ENCODE assay signal across 22 cellular contexts in the genomic region with DNA sequence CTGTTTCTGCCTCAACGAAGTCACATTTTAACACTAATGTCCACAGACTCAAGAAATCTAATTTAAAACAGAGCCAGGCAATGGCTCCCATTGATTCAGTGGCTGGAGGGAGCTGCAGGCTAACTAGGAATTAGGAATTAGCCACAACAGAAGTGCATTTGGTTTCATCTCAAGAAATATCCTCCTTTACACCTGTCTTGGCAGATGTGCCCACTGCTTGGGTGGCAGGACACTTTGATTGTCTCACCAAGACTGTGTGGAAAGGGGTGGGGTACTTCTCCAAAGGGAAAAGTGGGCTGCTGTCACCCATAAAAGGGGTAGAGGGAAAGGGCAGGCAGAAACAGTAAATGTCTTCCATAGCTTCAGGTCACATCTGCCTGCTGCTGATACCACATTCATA. TPM values are rescaled to one million over a fixed set of nuclear protein-coding genes. Genes with fewer than 3 reads are reported as not detected.
DNase-seq lines count a peak whose midpoint lies in the region; ATAC-seq, FAIRE-seq and TF ChIP-seq lines count a peak whose summit lies in the region.
"Had no signal": no experiment of that assay in that cellular context is flagged by ENCODE, and none has a peak within 500 bp of the region (broad histone marks: within the 10 kb centered on the region; RNA-seq: fewer than 3 reads in every experiment).

No MANE protein-coding gene starts in this region.

- TF ChIP-seq EP300 in HepG2 (IDR thresholded peaks at IDR 0.05; ENCODE audit: low read depth in 2 of 2, low read length in 2 of 2) = no peak
- no peak for TF ChIP-seq EP300 in HepG2 (CRISPR knock-in tag; IDR thresholded peaks at IDR 0.05; ENCODE audit: borderline replicate concordance)

- H3K27ac Mint-ChIP-seq in activated CD4-positive, alpha-beta T cell treated with anti-CD3 and anti-CD28 coated beads, Interleukin-2, amount 10 ng/mL, durations not matched to agents 7 days and 5 days = peak overlapping the region; percentile 22
- peak overlapping the region; percentile 9 for H3K27ac Mint-ChIP-seq in activated naive CD8-positive, alpha-beta T cell treated with anti-CD3 and anti-CD28 coated beads for 36 hours
- H3K27ac Mint-ChIP-seq in stimulated activated effector memory CD8-positive, alpha-beta T cell treated with anti-CD3 and anti-CD28 coated beads, Interleukin-12 subunit alpha, Interleukin-12 subunit beta, amount 100 ng/mL, for 72 hours = peak overlapping the region; percentile 8
- H3K27ac Mint-ChIP-seq: CD14-positive monocyte had no signal

- BruUV-seq in HepG2 (replicated peaks; lab: Mats Ljungman, UMichigan) = no TSS peak

- no peaks in the 10 kb centered on the region for H3K9me3 Mint-ChIP-seq in activated CD4-positive, alpha-beta T cell treated with anti-CD3 and anti-CD28 coated beads, Interleukin-2, amount 10 ng/mL, durations not matched to agents 7 days and 5 days
- no peaks in the 10 kb centered on the region for H3K9me3 Mint-ChIP-seq in activated naive CD8-positive, alpha-beta T cell treated with anti-CD3 and anti-CD28 coated beads for 36 hours
- H3K9me3 Mint-ChIP-seq in stimulated activated effector memory CD8-positive, alpha-beta T cell treated with anti-CD3 and anti-CD28 coated beads, Interleukin-12 subunit alpha, Interleukin-12 subunit beta, amount 100 ng/mL, for 72 hours = no peaks in the 10 kb centered on the region

- no peak for TF ChIP-seq CTCF in HepG2 (CRISPR knock-in tag; IDR thresholded peaks at IDR 0.05)
- TF ChIP-seq CTCF in right lobe of liver (IDR thresholded peaks at IDR 0.05) = no peak

- H3K36me3 Mint-ChIP-seq in activated CD4-positive, alpha-beta T cell treated with anti-CD3 and anti-CD28 coated beads, Interleukin-2, amount 10 ng/mL, durations not matched to agents 7 days and 5 days (ENCODE audit: low read depth) = no peaks in the 10 kb centered on the region
- no peaks in the 10 kb centered on the region for H3K36me3 Mint-ChIP-seq in activated naive CD8-positive, alpha-beta T cell treated with anti-CD3 and anti-CD28 coated beads for 36 hours
- H3K36me3 Mint-ChIP-seq in stimulated activated effector memory CD8-positive, alpha-beta T cell treated with anti-CD3 and anti-CD28 coated beads, Interleukin-12 subunit alpha, Interleukin-12 subunit beta, amount 100 ng/mL, for 72 hours = no peaks in the 10 kb centered on the region

- ATAC-seq in HepG2 (no peak), right lobe of liver (no peak)
- no peak for ATAC-seq in stimulated activated effector memory CD8-positive, alpha-beta T cell treated with anti-CD3 and anti-CD28 coated beads, Interleukin-12 subunit alpha, Interleukin-12 subunit beta, amount 100 ng/mL, for 72 hours
- ATAC-seq: GM12878 had no signal

- H3K27me3 Mint-ChIP-seq in activated CD4-positive, alpha-beta T cell treated with anti-CD3 and anti-CD28 coated beads, Interleukin-2, amount 10 ng/mL, durations not matched to agents 7 days and 5 days = no peaks in the 10 kb centered on the region
- H3K27me3 Mint-ChIP-seq in activated naive CD8-positive, alpha-beta T cell treated with anti-CD3 and anti-CD28 coated beads for 36 hours = no peaks in the 10 kb centered on the region

- FAIRE-seq in HepG2 (lab: Jason Lieb, UNC) (no peak), GM19239 (lab: Jason Lieb, UNC) (no peak)
- FAIRE-seq: GM12878 had no signal

- H3K79me2 ChIP-seq in HepG2 (ENCODE audit: insufficient read depth, low read length) = no peaks in the 10 kb centered on the region

- POLR2A ChIA-PET in activated CD4-positive, alpha-beta T cell treated with anti-CD3 and anti-CD28 coated beads, Interleukin-2, amount 10 ng/mL, durations not matched to agents 7 days and 5 days (lab: Charles Lee) = no interaction called here
- POLR2A ChIA-PET in HepG2 (lab: Yijun Ruan, JAX) = no interaction called here

- intact Hi-C loops in HepG2 (cut with micrococcal nuclease; ENCODE audit: unreplicated experiment) (no loop called here), right lobe of liver (cut with DNase I) (loop anchor here in 1 of 2 donors (10.0 kb wide), 1 partner anchor 83 kb away; no protein-coding TSS in a partner anchor)

- H4K20me1 ChIP-seq in HepG2 (ENCODE audit: insufficient read depth, low read length) = no peaks in the 10 kb centered on the region

- in situ Hi-C loops in HepG2 (cut with HindIII; ENCODE audit: extremely low pct_ligation_motif_present, low pct_unique_long_range_greater_than_20kb) = no loop called here

- TF ChIP-seq POLR2A in HepG2 (IDR thresholded peaks at IDR 0.05; ENCODE audit: insufficient read depth in 1 of 2, low read depth in 2 of 2, low read length in 2 of 2) = no peak
- no peak for TF ChIP-seq POLR2A in right lobe of liver (IDR thresholded peaks at IDR 0.05)

- peaks cover 46% of the 10 kb centered on the region for H3K4me1 Mint-ChIP-seq in activated CD4-positive, alpha-beta T cell treated with anti-CD3 and anti-CD28 coated beads, Interleukin-2, amount 10 ng/mL, durations not matched to agents 7 days and 5 days
- H3K4me1 Mint-ChIP-seq in activated naive CD8-positive, alpha-beta T cell treated with anti-CD3 and anti-CD28 coated beads for 36 hours = peaks cover 36% of the 10 kb centered on the region
- H3K4me1 Mint-ChIP-seq in stimulated activated effector memory CD8-positive, alpha-beta T cell treated with anti-CD3 and anti-CD28 coated beads, Interleukin-12 subunit alpha, Interleukin-12 subunit beta, amount 100 ng/mL, for 72 hours = peaks cover 39% of the 10 kb centered on the region

- no peaks in the 10 kb centered on the region for H3K36me3 ChIP-seq in HepG2 (replicated peaks in 1 of 2; ENCODE audit: control insufficient read depth in 1 of 2, insufficient read depth in 2 of 2, low read length in 2 of 2)
- peaks cover 0 to 3% (median 0%) of the 10 kb centered on the region in 4 donors for H3K36me3 ChIP-seq in right lobe of liver
- H3K36me3 ChIP-seq: Peyer's patch had no signal

- H3K27me3 ChIP-seq in HepG2 (ENCODE audit: control insufficient read depth in 1 of 2, insufficient read depth in 2 of 2, low read length in 2 of 2) (no peaks in the 10 kb centered on the region), right lobe of liver (no peaks in the 10 kb centered on the region)
- H3K27me3 ChIP-seq: Peyer's patch had no signal

- no peak overlapping the region for H3K4me2 ChIP-seq in HepG2 (ENCODE audit: low read depth, low read length)

- H3K4me3 ChIP-seq in HepG2 (replicated peaks in 1 of 3; ENCODE audit: insufficient read depth in 1 of 3, low read depth in 2 of 3, low read length in 3 of 3) = no peak overlapping the region
- H3K4me3 ChIP-seq in right lobe of liver = no peak overlapping the region
- H3K4me3 ChIP-seq: GM12878, GM23248, Peyer's patch had no signal

- WGBS in HepG2 (ENCODE audit: low lambda C conversion rate) = 28% methylated on average over 1 of the region's 1 CpG
- WGBS in right lobe of liver (ENCODE audit: insufficient coverage, low coverage, low lambda C conversion rate, missing lambda C conversion rate) = 100% methylated on average over 1 of the region's 1 CpG

- H3K9me3 ChIP-seq in HepG2 (ENCODE audit: low read length) = no peaks in the 10 kb centered on the region
- no peaks in the 10 kb centered on the region for H3K9me3 ChIP-seq in right lobe of liver
- H3K9me3 ChIP-seq: Peyer's patch had no signal

- TF ChIP-seq RAD21 in HepG2 (CRISPR knock-in tag; IDR thresholded peaks at IDR 0.05) = no peak

- CTCF ChIA-PET in activated CD4-positive, alpha-beta T cell treated with anti-CD3 and anti-CD28 coated beads, Interleukin-2, amount 10 ng/mL, durations not matched to agents 7 days and 5 days (lab: Charles Lee) = no interaction called here
- CTCF ChIA-PET in HepG2 (lab: Yijun Ruan, JAX; ENCODE audit: low intra/inter-chr PET ratio, low total read pairs) = interaction anchor here (1.6 kb wide), 1 partner anchor 165 kb away, joined by 3 read pairs; no protein-coding TSS in a partner anchor

- no peak overlapping the region for H3K9ac ChIP-seq in HepG2 (ENCODE audit: insufficient read depth, low read depth, low read length)
- H3K9ac ChIP-seq: GM23248 had no signal

- H2AFZ ChIP-seq in HepG2 (ENCODE audit: low read length) = no peak overlapping the region
- H2AFZ ChIP-seq: GM23248 had no signal

- no peak for DNase-seq in activated CD4-positive, alpha-beta T cell treated with anti-CD3 and anti-CD28 coated beads, Interleukin-2, amount 10 ng/mL, durations not matched to agents 7 days and 5 days
- no peak for DNase-seq in activated CD4-positive, alpha-beta T cell treated with anti-CD3 and anti-CD28 coated beads for 1 hour
- DNase-seq in HepG2 (ENCODE audit: low spot score) (no peak), right lobe of liver (no peak), GM19239 (ENCODE audit: insufficient read length, low spot score) (no peak)
- DNase-seq in activated naive CD8-positive, alpha-beta T cell treated with anti-CD3 and anti-CD28 coated beads for 36 hours = no peak
- no peak for DNase-seq in stimulated activated effector memory CD8-positive, alpha-beta T cell treated with anti-CD3 and anti-CD28 coated beads, Interleukin-12 subunit alpha, Interleukin-12 subunit beta, amount 100 ng/mL, for 72 hours (ENCODE audit: low spot score in 2 of 2)
- DNase-seq in effector CD8-positive, alpha-beta T cell (lab: John Stamatoyannopoulos, UW) = no peak
- DNase-seq: 8988T; DMS53; EL; GM23248; HCEC 1CT; NCI-H1092 treated with DMSO at 0.1 percent for 48 hours; NCI-H2081; NCI-H748 treated with DMSO at 0.1 percent for 48 hours; NK-92 treated with Interleukin-12 subunit alpha and Interleukin-12 subunit beta, amount 100 ng/mL, for 24 hours; Peyer's patch had no signal

- no peak overlapping the region for H3K4me3 Mint-ChIP-seq in activated CD4-positive, alpha-beta T cell treated with anti-CD3 and anti-CD28 coated beads, Interleukin-2, amount 10 ng/mL, durations not matched to agents 7 days and 5 days
- H3K4me3 Mint-ChIP-seq in activated naive CD8-positive, alpha-beta T cell treated with anti-CD3 and anti-CD28 coated beads for 36 hours = no peak overlapping the region
- no peak overlapping the region for H3K4me3 Mint-ChIP-seq in stimulated activated effector memory CD8-positive, alpha-beta T cell treated with anti-CD3 and anti-CD28 coated beads, Interleukin-12 subunit alpha, Interleukin-12 subunit beta, amount 100 ng/mL, for 72 hours
- H3K4me3 Mint-ChIP-seq: CD14-positive monocyte had no signal

- H3K27ac ChIP-seq in HepG2 (ENCODE audit: extremely low read length, insufficient read depth, low read length) (no peak overlapping the region), right lobe of liver (no peak overlapping the region)
- H3K27ac ChIP-seq: GM23248, Peyer's patch had no signal

- H3K4me1 ChIP-seq in HepG2 (ENCODE audit: insufficient read depth, low read length) = peaks cover 16% of the 10 kb centered on the region
- H3K4me1 ChIP-seq in right lobe of liver = peaks cover 0 to 10% (median 4%) of the 10 kb centered on the region in 4 donors

RNA-seq across cellular contexts. Expression of gene OSER1, which starts 10.8 kb away (rescaled TPM):
- 10 to 100 TPM; 23.7 to 25.8 TPM for total RNA-seq in activated CD4-positive, alpha-beta T cell treated with anti-CD3 and anti-CD28 coated beads, Interleukin-2, amount 10 ng/mL, durations not matched to agents 7 days and 5 days
- 71.2 and 92.8 TPM in 2 replicates for total RNA-seq in HepG2 (2016; rRNA removed; fragmentation: Illumina TruSeq; extraction: Trizol)
- 47.2 and 53.9 TPM in 2 replicates for total RNA-seq in HepG2 (2016; cell fraction: cytosol; rRNA removed; fragmentation: Illumina TruSeq; extraction: Trizol; ENCODE audit: low read depth)
- total RNA-seq in HepG2 (2016; cell fraction: insoluble cytoplasmic fraction; rRNA removed; fragmentation: Illumina TruSeq; extraction: Trizol) = 68.4 and 97.8 TPM in 2 replicates
- total RNA-seq in HepG2 (2016; cell fraction: membrane; rRNA removed; fragmentation: Illumina TruSeq; extraction: Trizol) = 55.7 and 63.5 TPM in 2 replicates
- total RNA-seq in HepG2 (2016; cell fraction: nucleus; rRNA removed; fragmentation: Illumina TruSeq; extraction: Trizol) = 43.8 and 44.3 TPM in 2 replicates
- 67.0 and 71.5 TPM in 2 replicates for polyA plus RNA-seq in HepG2 (2011; rRNA removed)
- polyA plus RNA-seq in HepG2 (2011; cell fraction: cytosol; rRNA removed) = 45.9 and 56.3 TPM in 2 replicates
- 61.9 and 63.0 TPM in 2 replicates for polyA plus RNA-seq in HepG2 (2011; cell fraction: nucleus; rRNA removed)
- polyA plus RNA-seq in HepG2 (2012) = 47.9 and 61.6 TPM in 2 replicates
- polyA plus RNA-seq in HepG2 (2016; cell fraction: cytosol; fragmentation: Illumina TruSeq; extraction: Trizol; ENCODE audit: low read depth) = 20.0 and 20.3 TPM in 2 replicates
- 76.4 and 82.6 TPM in 2 replicates for polyA plus RNA-seq in HepG2 (2016; cell fraction: insoluble cytoplasmic fraction; fragmentation: Illumina TruSeq; extraction: Trizol; ENCODE audit: low read depth)
- 22.2 and 23.0 TPM in 2 replicates for polyA plus RNA-seq in HepG2 (2016; cell fraction: membrane; fragmentation: Illumina TruSeq; extraction: Trizol; ENCODE audit: low read depth)
- 77.5 and 79.8 TPM in 2 replicates for polyA plus RNA-seq in HepG2 (2016; cell fraction: nucleus; fragmentation: Illumina TruSeq; extraction: Trizol; ENCODE audit: insufficient read depth, low read depth)
- polyA minus RNA-seq in HepG2 (2011; rRNA and poly(A)+ RNA removed; ENCODE audit: low replicate concordance) = 42.9 and 49.7 TPM in 2 replicates
- 32.4 and 37.8 TPM in 2 replicates for polyA minus RNA-seq in HepG2 (2011; cell fraction: cytosol; rRNA and poly(A)+ RNA removed)
- 18.4 and 28.8 TPM in 2 replicates for polyA minus RNA-seq in HepG2 (2011; cell fraction: nucleus; rRNA and poly(A)+ RNA removed)
- total RNA-seq in right lobe of liver = 10 to 100 TPM; 13.0 to 20.4 (median 17.3) TPM
- total RNA-seq in activated naive CD8-positive, alpha-beta T cell treated with anti-CD3 and anti-CD28 coated beads for 36 hours = 10 to 100 TPM; 25.5 to 26.4 TPM

RNA-seq across cellular contexts. Expression of gene GDAP1L1, which starts 25.7 kb away (rescaled TPM):
- total RNA-seq in activated CD4-positive, alpha-beta T cell treated with anti-CD3 and anti-CD28 coated beads, Interleukin-2, amount 10 ng/mL, durations not matched to agents 7 days and 5 days = not detected
- total RNA-seq in HepG2 (2016; rRNA removed; fragmentation: Illumina TruSeq; extraction: Trizol) = not detected in 2 replicates
- total RNA-seq in HepG2 (2016; cell fraction: cytosol; rRNA removed; fragmentation: Illumina TruSeq; extraction: Trizol; ENCODE audit: low read depth) = not detected in 2 replicates
- total RNA-seq in HepG2 (2016; cell fraction: insoluble cytoplasmic fraction; rRNA removed; fragmentation: Illumina TruSeq; extraction: Trizol) = not detected in 2 replicates
- total RNA-seq in HepG2 (2016; cell fraction: membrane; rRNA removed; fragmentation: Illumina TruSeq; extraction: Trizol) = not detected in 2 replicates
- total RNA-seq in HepG2 (2016; cell fraction: nucleus; rRNA removed; fragmentation: Illumina TruSeq; extraction: Trizol) = not detected in 2 replicates
- 0.04 and 0.13 TPM in 2 replicates for polyA plus RNA-seq in HepG2 (2011; rRNA removed)
- 0.26 TPM in 1 of 2 replicates, not detected in the other for polyA plus RNA-seq in HepG2 (2011; cell fraction: cytosol; rRNA removed)
- 0.26 TPM in 1 of 2 replicates, not detected in the other for polyA plus RNA-seq in HepG2 (2011; cell fraction: nucleus; rRNA removed)
- polyA plus RNA-seq in HepG2 (2012) = 0.47 and 0.64 TPM in 2 replicates
- polyA plus RNA-seq in HepG2 (2016; cell fraction: cytosol; fragmentation: Illumina TruSeq; extraction: Trizol; ENCODE audit: low read depth) = not detected in 2 replicates
- polyA plus RNA-seq in HepG2 (2016; cell fraction: insoluble cytoplasmic fraction; fragmentation: Illumina TruSeq; extraction: Trizol; ENCODE audit: low read depth) = not detected in 2 replicates
- not detected in 2 replicates for polyA plus RNA-seq in HepG2 (2016; cell fraction: membrane; fragmentation: Illumina TruSeq; extraction: Trizol; ENCODE audit: low read depth)
- not detected in 2 replicates for polyA plus RNA-seq in HepG2 (2016; cell fraction: nucleus; fragmentation: Illumina TruSeq; extraction: Trizol; ENCODE audit: insufficient read depth, low read depth)
- not detected in 2 replicates for polyA minus RNA-seq in HepG2 (2011; rRNA and poly(A)+ RNA removed; ENCODE audit: low replicate concordance)
- polyA minus RNA-seq in HepG2 (2011; cell fraction: cytosol; rRNA and poly(A)+ RNA removed) = not detected in 2 replicates
- polyA minus RNA-seq in HepG2 (2011; cell fraction: nucleus; rRNA and poly(A)+ RNA removed) = not detected in 2 replicates
- total RNA-seq in right lobe of liver = not detected
- under 1 TPM in 1 of 2 experiments, not detected in 1; 0.12 TPM for total RNA-seq in activated naive CD8-positive, alpha-beta T cell treated with anti-CD3 and anti-CD28 coated beads for 36 hours
- total RNA-seq: GM12878, GM23248, NCI-H460 had no signal
- polyA plus RNA-seq: AG04450, CD14-positive monocyte, GM23248 had no signal

RNA-seq across cellular contexts. Expression of gene JPH2, which starts 34.4 kb away (rescaled TPM):
- not detected for total RNA-seq in activated CD4-positive, alpha-beta T cell treated with anti-CD3 and anti-CD28 coated beads, Interleukin-2, amount 10 ng/mL, durations not matched to agents 7 days and 5 days
- total RNA-seq in HepG2 (2016; rRNA removed; fragmentation: Illumina TruSeq; extraction: Trizol) (not detected in 2 replicates), right lobe of liver (under 1 TPM in 5 of 6 experiments, not detected in 1; 0.09 to 0.31 (median 0.10) TPM)
- not detected in 2 replicates for total RNA-seq in HepG2 (2016; cell fraction: cytosol; rRNA removed; fragmentation: Illumina TruSeq; extraction: Trizol; ENCODE audit: low read depth)
- not detected in 2 replicates for total RNA-seq in HepG2 (2016; cell fraction: insoluble cytoplasmic fraction; rRNA removed; fragmentation: Illumina TruSeq; extraction: Trizol)
- total RNA-seq in HepG2 (2016; cell fraction: membrane; rRNA removed; fragmentation: Illumina TruSeq; extraction: Trizol) = not detected in 2 replicates
- not detected in 2 replicates for total RNA-seq in HepG2 (2016; cell fraction: nucleus; rRNA removed; fragmentation: Illumina TruSeq; extraction: Trizol)
- polyA plus RNA-seq in HepG2 (2011; rRNA removed) = 0.42 and 0.61 TPM in 2 replicates
- polyA plus RNA-seq in HepG2 (2011; cell fraction: cytosol; rRNA removed) = 0.23 and 0.32 TPM in 2 replicates
- polyA plus RNA-seq in HepG2 (2011; cell fraction: nucleus; rRNA removed) = 2.7 and 2.9 TPM in 2 replicates
- 0.52 and 1.4 TPM in 2 replicates for polyA plus RNA-seq in HepG2 (2012)
- polyA plus RNA-seq in HepG2 (2016; cell fraction: cytosol; fragmentation: Illumina TruSeq; extraction: Trizol; ENCODE audit: low read depth) = not detected in 2 replicates
- polyA plus RNA-seq in HepG2 (2016; cell fraction: insoluble cytoplasmic fraction; fragmentation: Illumina TruSeq; extraction: Trizol; ENCODE audit: low read depth) = not detected in 2 replicates
- not detected in 2 replicates for polyA plus RNA-seq in HepG2 (2016; cell fraction: membrane; fragmentation: Illumina TruSeq; extraction: Trizol; ENCODE audit: low read depth)
- not detected in 2 replicates for polyA plus RNA-seq in HepG2 (2016; cell fraction: nucleus; fragmentation: Illumina TruSeq; extraction: Trizol; ENCODE audit: insufficient read depth, low read depth)
- 1.1 and 9.5 TPM in 2 replicates for polyA minus RNA-seq in HepG2 (2011; rRNA and poly(A)+ RNA removed; ENCODE audit: low replicate concordance)
- 0.30 TPM in 1 of 2 replicates, not detected in the other for polyA minus RNA-seq in HepG2 (2011; cell fraction: cytosol; rRNA and poly(A)+ RNA removed)
- polyA minus RNA-seq in HepG2 (2011; cell fraction: nucleus; rRNA and poly(A)+ RNA removed) = 3.7 and 4.5 TPM in 2 replicates
- total RNA-seq in activated naive CD8-positive, alpha-beta T cell treated with anti-CD3 and anti-CD28 coated beads for 36 hours = under 1 TPM; 0.12 to 0.14 TPM
- total RNA-seq: GM12878 had no signal
- polyA plus RNA-seq: CD14-positive monocyte had no signal
